ENCODE assay signal across 22 cellular contexts in the genomic region with DNA sequence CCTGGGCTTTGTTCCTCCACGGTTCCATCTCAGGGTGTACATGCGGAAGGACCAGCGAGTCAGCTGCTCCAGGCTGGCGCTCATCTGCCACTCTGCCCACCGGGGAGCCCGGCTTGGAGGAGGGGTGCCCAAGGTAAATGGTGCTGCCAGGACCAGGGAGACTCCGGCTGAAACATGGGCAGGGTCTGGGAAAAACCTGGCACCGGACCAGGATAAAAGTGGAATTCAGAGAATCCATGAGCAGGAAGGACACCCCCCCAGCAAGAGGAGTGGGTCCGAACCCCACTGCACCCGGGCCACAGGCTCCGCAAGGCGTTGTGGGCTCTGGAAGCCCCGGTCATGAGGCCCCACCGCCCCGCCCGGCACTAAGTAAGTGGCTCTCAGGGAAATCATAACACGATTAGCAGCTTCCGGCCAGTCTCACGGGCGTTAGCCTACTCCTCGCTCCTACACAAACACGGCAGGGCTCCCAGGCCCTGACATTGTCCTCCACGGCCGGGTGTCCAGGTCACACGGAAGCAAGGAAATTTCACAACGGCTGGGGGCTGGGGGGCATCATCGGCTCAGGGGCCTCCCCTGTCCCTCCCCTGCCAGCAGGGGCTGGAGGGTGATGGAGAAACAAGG. TPM values are rescaled to one million over a fixed set of nuclear protein-coding genes. Genes with fewer than 3 reads are reported as not detected.
DNase-seq lines count a peak whose midpoint lies in the region; ATAC-seq, FAIRE-seq and TF ChIP-seq lines count a peak whose summit lies in the region.
"Had no signal": no experiment of that assay in that cellular context is flagged by ENCODE, and none has a peak within 500 bp of the region (broad histone marks: within the 10 kb centered on the region; RNA-seq: fewer than 3 reads in every experiment).

No MANE protein-coding gene starts in this region.

- BruUV-seq in endothelial cell of umbilical vein (replicated peaks; lab: Mats Ljungman, UMichigan): no TSS peak

- DNase-seq in COLO668 (lab: John Stamatoyannopoulos, UW; ENCODE audit: unreplicated experiment) (peak; percentile 30), NCI-H1417 (lab: John Stamatoyannopoulos, UW) (peak in 2 of 3 experiments; percentile 78 to 88), endothelial cell of umbilical vein (ENCODE audit: low read depth, low spot score) (peak; percentile 63), nephron progenitor cell (no peak), KG1 (lab: John Stamatoyannopoulos, UW) (no peak), CD1c-positive myeloid dendritic cell (ENCODE audit: extremely low spot score) (no peak), NCI-H526 treated with DMSO at 0.1 percent for 48 hours (lab: John Stamatoyannopoulos, UW) (no peak)
- DNase-seq: activated CD4-positive, alpha-beta T cell treated with anti-CD3 and anti-CD28 coated beads for 36 hours; activated effector memory CD4-positive, alpha-beta T cell treated with Interleukin-2 at 50 U/mL for 16 hours; AML-193; central memory CD4-positive, alpha-beta T cell; foreskin keratinocyte; GOT3; left colon; NCI-H146; NCI-H345; T1000 had no signal

- dilution Hi-C loops in endothelial cell of umbilical vein (cut with MboI; ENCODE audit: extremely low pct_ligation_motif_present, low sequenced_read_pairs): no loop called here

- no peaks in the 10 kb centered on the region for H3K36me3 Mint-ChIP-seq in nephron progenitor cell (ENCODE audit: low read depth)
- H3K36me3 Mint-ChIP-seq: stimulated activated effector memory CD8-positive, alpha-beta T cell treated with anti-CD3 and anti-CD28 coated beads, Interleukin-12 subunit alpha, Interleukin-12 subunit beta, amount 100 ng/mL, for 72 hours had no signal

- peaks cover 30% of the 10 kb centered on the region for H3K4me1 Mint-ChIP-seq in nephron progenitor cell
- H3K4me1 Mint-ChIP-seq: activated CD4-positive, alpha-beta T cell treated with anti-CD3 and anti-CD28 coated beads for 36 hours; stimulated activated effector memory CD8-positive, alpha-beta T cell treated with anti-CD3 and anti-CD28 coated beads, Interleukin-12 subunit alpha, Interleukin-12 subunit beta, amount 100 ng/mL, for 72 hours had no signal

- no peaks in the 10 kb centered on the region for H3K27me3 Mint-ChIP-seq in nephron progenitor cell (ENCODE audit: low read depth, poor library complexity)
- H3K27me3 Mint-ChIP-seq: activated CD4-positive, alpha-beta T cell treated with anti-CD3 and anti-CD28 coated beads for 36 hours; progenitor cell of endocrine pancreas had no signal

- peak overlapping the region; percentile 13 for H3K9ac ChIP-seq in endothelial cell of umbilical vein (replicated peaks; ENCODE audit: extremely low read depth, insufficient read depth, low read length)

- H4K20me1 ChIP-seq in endothelial cell of umbilical vein (replicated peaks; ENCODE audit: control insufficient read depth, extremely low read depth, insufficient read depth, low read length): no peaks in the 10 kb centered on the region

- H3K4me3 Mint-ChIP-seq in nephron progenitor cell: peak overlapping the region; percentile 40
- H3K4me3 Mint-ChIP-seq: activated CD4-positive, alpha-beta T cell treated with anti-CD3 and anti-CD28 coated beads for 36 hours; stimulated activated effector memory CD8-positive, alpha-beta T cell treated with anti-CD3 and anti-CD28 coated beads, Interleukin-12 subunit alpha, Interleukin-12 subunit beta, amount 100 ng/mL, for 72 hours had no signal

- peak; percentile 35 for TF ChIP-seq POLR2A in endothelial cell of umbilical vein (IDR thresholded peaks at IDR 0.05; ENCODE audit: low read depth, low read length)

- H3K9me1 ChIP-seq in endothelial cell of umbilical vein (replicated peaks; ENCODE audit: control insufficient read depth, extremely low read depth, insufficient read depth, low read length): no peaks in the 10 kb centered on the region

- no peaks in the 10 kb centered on the region for H3K36me3 ChIP-seq in endothelial cell of umbilical vein (ENCODE audit: control insufficient read depth in 2 of 2, extremely low read depth in 1 of 2, insufficient read depth in 2 of 2, low read length in 2 of 2)
- H3K36me3 ChIP-seq: adrenal gland, tibial nerve had no signal

- H3K9me3 Mint-ChIP-seq in nephron progenitor cell: no peaks in the 10 kb centered on the region
- H3K9me3 Mint-ChIP-seq: stimulated activated effector memory CD8-positive, alpha-beta T cell treated with anti-CD3 and anti-CD28 coated beads, Interleukin-12 subunit alpha, Interleukin-12 subunit beta, amount 100 ng/mL, for 72 hours had no signal

- H3K9me3 ChIP-seq in endothelial cell of umbilical vein (replicated peaks; ENCODE audit: control insufficient read depth, insufficient read depth, low read length): no peaks in the 10 kb centered on the region
- H3K9me3 ChIP-seq: adrenal gland, tibial nerve had no signal

- peak in 1 of 2 donors; percentile 1 for TF ChIP-seq CTCF in endothelial cell of umbilical vein (IDR thresholded peaks at IDR 0.05; ENCODE audit: extremely low read depth in 1 of 2, insufficient read depth in 1 of 2, low read depth in 1 of 2, low read length in 2 of 2)
- TF ChIP-seq CTCF in nephron progenitor cell (IDR thresholded peaks at IDR 0.05): no peak

- POLR2A ChIA-PET in endothelial cell of umbilical vein (lab: Charles Lee): interaction anchor here (1.2 kb wide), 1 partner anchor 20 kb away, joined by 3 read pairs; a partner anchor contains a TSS

- H3K27ac ChIP-seq in endothelial cell of umbilical vein (ENCODE audit: insufficient read depth, low read depth, low read length): peak overlapping the region; percentile 36
- H3K27ac ChIP-seq: adrenal gland, foreskin keratinocyte, tibial nerve had no signal

- CTCF ChIA-PET in endothelial cell of umbilical vein (lab: Charles Lee): interaction anchor here (1.0 to 6.2 kb wide), 5 partner anchors 18 to 134 kb away, joined by 3 to 139 read pairs (median 5); a partner anchor contains a TSS

- H3K27me3 ChIP-seq in endothelial cell of umbilical vein (ENCODE audit: control insufficient read depth in 2 of 2, insufficient read depth in 2 of 2, low read length in 2 of 2): no peaks in the 10 kb centered on the region
- H3K27me3 ChIP-seq: foreskin keratinocyte, tibial nerve had no signal

- no peaks in the 10 kb centered on the region for H3K79me2 ChIP-seq in endothelial cell of umbilical vein (ENCODE audit: control insufficient read depth, insufficient read depth, low read length)

- H3K4me3 ChIP-seq in endothelial cell of umbilical vein (replicated peaks in 1 of 3; ENCODE audit: insufficient read depth in 1 of 3, low read depth in 1 of 3, low read length in 3 of 3): no peak overlapping the region
- H3K4me3 ChIP-seq: adrenal gland, tibial nerve had no signal

- FAIRE-seq in endothelial cell of umbilical vein (lab: Jason Lieb, UNC): peak; percentile 91

- H3K4me2 ChIP-seq in endothelial cell of umbilical vein (ENCODE audit: insufficient read depth, low read length): peak overlapping the region; percentile 8

- H2AFZ ChIP-seq in endothelial cell of umbilical vein (ENCODE audit: low read depth, low read length): peak overlapping the region; percentile 54

- no peak overlapping the region for H3K27ac Mint-ChIP-seq in nephron progenitor cell
- H3K27ac Mint-ChIP-seq: activated CD4-positive, alpha-beta T cell treated with anti-CD3 and anti-CD28 coated beads for 36 hours; progenitor cell of endocrine pancreas; stimulated activated effector memory CD8-positive, alpha-beta T cell treated with anti-CD3 and anti-CD28 coated beads, Interleukin-12 subunit alpha, Interleukin-12 subunit beta, amount 100 ng/mL, for 72 hours had no signal

- intact Hi-C loops in endothelial cell of umbilical vein (cut with micrococcal nuclease): loop anchor here (1.0 kb wide), 3 partner anchors 21 to 99 kb away; a partner anchor contains a TSS

- ATAC-seq in HG02759 (IDR thresholded peaks at IDR 0.05; ENCODE audit: unreplicated experiment): no peak
- ATAC-seq: activated CD4-positive, alpha-beta T cell treated with anti-CD3 and anti-CD28 coated beads for 36 hours; foreskin keratinocyte; left colon; stimulated activated effector memory CD8-positive, alpha-beta T cell treated with anti-CD3 and anti-CD28 coated beads, Interleukin-12 subunit alpha, Interleukin-12 subunit beta, amount 100 ng/mL, for 72 hours had no signal

- H3K4me1 ChIP-seq in endothelial cell of umbilical vein (ENCODE audit: control insufficient read depth, extremely low read depth, insufficient read depth, low read length): peaks cover 20% of the 10 kb centered on the region
- H3K4me1 ChIP-seq: adrenal gland, foreskin keratinocyte had no signal

TF ChIP-seq in endothelial cell of umbilical vein, 7 proteins besides CTCF, POLR2A, EP300 and RAD21:
- TF ChIP-seq JUN (IDR thresholded peaks at IDR 0.05; ENCODE audit: borderline replicate concordance, insufficient read depth, insufficient read length, low read depth): no peak
- TF ChIP-seq POLR2AphosphoS5 (IDR thresholded peaks at IDR 0.05; ENCODE audit: insufficient read depth, low read depth, low read length): peak; percentile 66

RNA-seq across cellular contexts. Expression of a gene that starts 21.1 kb away (rescaled TPM):
- 47.4 and 63.7 TPM in 2 replicates for total RNA-seq in endothelial cell of umbilical vein
- 22.5 and 31.7 TPM in 2 replicates for polyA plus RNA-seq in endothelial cell of umbilical vein
- polyA plus RNA-seq in endothelial cell of umbilical vein (2011; cell fraction: cytosol; rRNA removed): 6.7 and 12.0 TPM in 2 replicates
- polyA plus RNA-seq in endothelial cell of umbilical vein (2011; cell fraction: nucleus; rRNA removed): 66.7 and 89.2 TPM in 2 replicates
- polyA plus RNA-seq in endothelial cell of umbilical vein (2012): 16.0 and 34.6 TPM in 2 replicates
- 19.6 and 21.3 TPM in 2 replicates for polyA minus RNA-seq in endothelial cell of umbilical vein
- polyA minus RNA-seq in endothelial cell of umbilical vein (2011; cell fraction: cytosol; rRNA and poly(A)+ RNA removed): 5.4 TPM
- polyA minus RNA-seq in endothelial cell of umbilical vein (2011; cell fraction: nucleus; rRNA and poly(A)+ RNA removed): 14.7 and 42.2 TPM in 2 replicates

RNA-seq across cellular contexts. Expression of a gene that starts 34.6 kb away (rescaled TPM):
- 46.2 and 53.8 TPM in 2 replicates for total RNA-seq in endothelial cell of umbilical vein
- 50.5 and 52.3 TPM in 2 replicates for polyA plus RNA-seq in endothelial cell of umbilical vein
- polyA plus RNA-seq in endothelial cell of umbilical vein (2011; cell fraction: cytosol; rRNA removed): 48.1 and 48.2 TPM in 2 replicates
- polyA plus RNA-seq in endothelial cell of umbilical vein (2011; cell fraction: nucleus; rRNA removed): 19.1 and 20.9 TPM in 2 replicates
- 45.0 and 53.8 TPM in 2 replicates for polyA plus RNA-seq in endothelial cell of umbilical vein (2012)
- 43.9 and 44.1 TPM in 2 replicates for polyA minus RNA-seq in endothelial cell of umbilical vein
- 18.9 TPM for polyA minus RNA-seq in endothelial cell of umbilical vein (2011; cell fraction: cytosol; rRNA and poly(A)+ RNA removed)
- 7.4 and 9.6 TPM in 2 replicates for polyA minus RNA-seq in endothelial cell of umbilical vein (2011; cell fraction: nucleus; rRNA and poly(A)+ RNA removed)

RNA-seq across cellular contexts. Expression of a gene that starts 59.6 kb away (rescaled TPM):
- 23.0 and 27.7 TPM in 2 replicates for total RNA-seq in endothelial cell of umbilical vein
- 50.7 and 59.2 TPM in 2 replicates for polyA plus RNA-seq in endothelial cell of umbilical vein
- polyA plus RNA-seq in endothelial cell of umbilical vein (2011; cell fraction: cytosol; rRNA removed): 28.5 and 35.3 TPM in 2 replicates
- 107 and 136 TPM in 2 replicates for polyA plus RNA-seq in endothelial cell of umbilical vein (2011; cell fraction: nucleus; rRNA removed)
- polyA plus RNA-seq in endothelial cell of umbilical vein (2012): 19.9 and 22.0 TPM in 2 replicates
- 32.1 and 37.9 TPM in 2 replicates for polyA minus RNA-seq in endothelial cell of umbilical vein
- 19.9 TPM for polyA minus RNA-seq in endothelial cell of umbilical vein (2011; cell fraction: cytosol; rRNA and poly(A)+ RNA removed)
- 25.3 and 26.9 TPM in 2 replicates for polyA minus RNA-seq in endothelial cell of umbilical vein (2011; cell fraction: nucleus; rRNA and poly(A)+ RNA removed)

Comparison
In these comparisons a context has a peak if more than half of its experiments do, and no peak if none do; other contexts are left out.
1. DNase-seq: peak in COLO668 (single experiment), NCI-H1417 (2 of 3) and endothelial cell of umbilical vein (single experiment); none in nephron progenitor cell (single experiment), KG1 (single experiment), CD1c-positive myeloid dendritic cell (single experiment) and NCI-H526 treated with DMSO at 0.1 percent for 48 hours (single experiment).